8 cellular contexts compared by ENCODE assay signal in the genomic region with DNA sequence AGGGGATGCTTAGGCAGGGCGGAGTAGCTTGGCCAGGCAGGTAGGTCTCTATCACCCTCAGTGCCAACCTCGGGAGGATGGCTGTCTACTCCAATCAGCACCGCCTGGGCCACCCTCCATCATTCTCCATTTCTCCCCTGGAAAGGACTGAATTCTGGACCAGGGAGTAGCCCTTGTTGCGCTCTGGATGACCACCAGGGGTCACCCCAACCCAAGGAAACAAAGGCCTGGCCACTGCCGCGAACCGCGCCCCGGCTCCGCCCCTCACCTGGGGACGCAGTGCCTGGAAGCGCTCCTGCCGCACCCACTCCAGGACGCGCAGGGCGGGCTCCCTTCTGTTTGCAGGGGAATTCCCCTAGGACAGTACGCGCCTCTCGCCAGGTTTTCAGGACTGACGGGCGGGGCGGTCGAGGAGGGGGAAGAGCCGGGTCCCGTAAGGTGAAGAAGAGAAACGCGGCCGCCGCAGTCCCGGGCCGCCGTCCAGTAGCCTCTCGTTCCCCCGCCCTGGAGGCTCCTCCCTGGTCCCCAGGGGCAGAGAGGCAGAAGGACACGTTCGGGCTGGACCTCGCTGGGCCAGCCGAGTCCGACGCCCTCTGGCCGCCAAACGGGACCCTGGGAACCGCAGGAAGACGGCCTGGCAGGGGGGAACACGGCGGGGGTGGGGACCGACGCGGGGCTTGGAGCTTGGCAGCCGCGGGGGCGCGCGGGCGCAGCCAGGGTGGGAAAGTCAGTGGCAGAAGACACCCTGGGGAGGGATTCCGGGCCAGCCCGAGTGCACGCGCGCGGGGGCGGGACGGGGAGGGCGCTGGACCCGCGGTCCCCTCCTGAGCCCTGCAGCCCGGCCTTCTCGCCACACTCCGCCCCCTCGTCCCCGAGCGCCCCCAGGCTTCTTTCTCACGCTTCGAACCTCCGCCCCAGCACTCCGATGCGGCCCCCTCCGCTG. TPM values are rescaled to one million over a fixed set of nuclear protein-coding genes. Genes with fewer than 3 reads are reported as not detected.
DNase-seq lines count a peak whose midpoint lies in the region; ATAC-seq, FAIRE-seq and TF ChIP-seq lines count a peak whose summit lies in the region.

No MANE protein-coding gene starts in this region.

- no peak overlapping the region for H3K9ac ChIP-seq in endothelial cell of umbilical vein (replicated peaks; ENCODE audit: extremely low read depth, insufficient read depth, low read length)

- H4K20me1 ChIP-seq in endothelial cell of umbilical vein (replicated peaks; ENCODE audit: control insufficient read depth, extremely low read depth, insufficient read depth, low read length), result no peaks in the 10 kb centered on the region

- peak; percentile 89 for TF ChIP-seq CTCF in BE2C (IDR thresholded peaks at IDR 0.05; ENCODE audit: low read depth, low read length)
- peak; percentile 66 for TF ChIP-seq CTCF in HL-60 (IDR thresholded peaks at IDR 0.05; ENCODE audit: insufficient read depth, low read length)
- peak; percentile 86 to 90 for TF ChIP-seq CTCF in endothelial cell of umbilical vein (IDR thresholded peaks at IDR 0.05; ENCODE audit: extremely low read depth in 1 of 2, insufficient read depth in 1 of 2, low read depth in 1 of 2, low read length in 2 of 2)

- BruUV-seq in endothelial cell of umbilical vein (replicated peaks; lab: Mats Ljungman, UMichigan), result no TSS peak

- H3K9me1 ChIP-seq in endothelial cell of umbilical vein (replicated peaks; ENCODE audit: control insufficient read depth, extremely low read depth, insufficient read depth, low read length), result no peaks in the 10 kb centered on the region

- peak overlapping the region; percentile 85 for H2AFZ ChIP-seq in endothelial cell of umbilical vein (ENCODE audit: low read depth, low read length)

- peak; percentile 89 for FAIRE-seq in endothelial cell of umbilical vein (lab: Jason Lieb, UNC)

- peak; percentile 81 for ATAC-seq in GM19351 (IDR thresholded peaks at IDR 0.05; ENCODE audit: unreplicated experiment)

- peak overlapping the region; percentile 63 for H3K4me2 ChIP-seq in endothelial cell of umbilical vein (ENCODE audit: insufficient read depth, low read length)

- intact Hi-C loops in endothelial cell of umbilical vein (cut with micrococcal nuclease), result loop anchor here (1.0 kb wide), 5 partner anchors 26 to 343 kb away; no protein-coding TSS in a partner anchor

- H3K4me3 ChIP-seq in BE2C (ENCODE audit: low read depth, low read length), result peak overlapping the region; percentile 62
- H3K4me3 ChIP-seq in HL-60 (replicated peaks; ENCODE audit: insufficient read depth, low read length), result peak overlapping the region; percentile 67
- H3K4me3 ChIP-seq in endothelial cell of umbilical vein (replicated peaks in 1 of 3; ENCODE audit: insufficient read depth in 1 of 3, low read depth in 1 of 3, low read length in 3 of 3), result peak overlapping the region; percentile 19 to 44 (median 43)

- H3K4me1 ChIP-seq in BE2C (no peaks in the 10 kb centered on the region), endothelial cell of umbilical vein (ENCODE audit: control insufficient read depth, extremely low read depth, insufficient read depth, low read length) (no peaks in the 10 kb centered on the region)

- H3K36me3 ChIP-seq in BE2C, result no peaks in the 10 kb centered on the region
- H3K36me3 ChIP-seq in endothelial cell of umbilical vein (ENCODE audit: control insufficient read depth in 2 of 2, extremely low read depth in 1 of 2, insufficient read depth in 2 of 2, low read length in 2 of 2), result no peaks in the 10 kb centered on the region

- dilution Hi-C loops in endothelial cell of umbilical vein (cut with MboI; ENCODE audit: extremely low pct_ligation_motif_present, low sequenced_read_pairs), result no loop called here

- DNase-seq in BE2C, result peak; percentile 86
- peak; percentile 64 to 82 for DNase-seq in HL-60 (ENCODE audit: low read depth in 1 of 2, low spot score in 1 of 2)
- peak; percentile 63 to 70 for DNase-seq in NOMO-1 (lab: John Stamatoyannopoulos, UW; ENCODE audit: unreplicated experiment in 2 of 2)
- peak; percentile 58 for DNase-seq in activated CD8-positive, alpha-beta memory T cell treated with anti-CD3 and anti-CD28 coated beads, Interleukin-2, amount 50 U/mL, for 24 hours (ENCODE audit: extremely low read depth)
- DNase-seq in endothelial cell of umbilical vein (ENCODE audit: low read depth, low spot score), result peak; percentile 59
- DNase-seq in midbrain (lab: John Stamatoyannopoulos, UW), result peak; percentile 76
- peak; percentile 77 for DNase-seq in stimulated activated CD8-positive, alpha-beta memory T cell treated with anti-CD3 and anti-CD28 coated beads, Interleukin-15, amount 100 ng/mL, for 24 hours (ENCODE audit: low read depth)

- peaks cover 38% of the 10 kb centered on the region for H3K27me3 ChIP-seq in BE2C
- peaks cover under 1% of the 10 kb centered on the region for H3K27me3 ChIP-seq in HL-60 (ENCODE audit: insufficient read depth, poor library complexity, severe bottlenecking)
- H3K27me3 ChIP-seq in endothelial cell of umbilical vein (ENCODE audit: control insufficient read depth in 2 of 2, insufficient read depth in 2 of 2, low read length in 2 of 2), result peaks cover 40 to 47% of the 10 kb centered on the region in 2 experiments

- H3K9me3 ChIP-seq in BE2C (no peaks in the 10 kb centered on the region), endothelial cell of umbilical vein (replicated peaks; ENCODE audit: control insufficient read depth, insufficient read depth, low read length) (no peaks in the 10 kb centered on the region)

- no peak for TF ChIP-seq POLR2A in endothelial cell of umbilical vein (IDR thresholded peaks at IDR 0.05; ENCODE audit: low read depth, low read length)

- H3K27ac ChIP-seq in HL-60 (replicated peaks) (no peak overlapping the region), endothelial cell of umbilical vein (ENCODE audit: insufficient read depth, low read depth, low read length) (no peak overlapping the region)

- CTCF ChIA-PET in endothelial cell of umbilical vein (lab: Charles Lee), result interaction anchor here (1.2 to 7.6 kb wide), 5 partner anchors 10 to 338 kb away, joined by 3 to 112 read pairs (median 3); no protein-coding TSS in a partner anchor

- POLR2A ChIA-PET in endothelial cell of umbilical vein (lab: Charles Lee), result no interaction called here

- no peaks in the 10 kb centered on the region for H3K79me2 ChIP-seq in endothelial cell of umbilical vein (ENCODE audit: control insufficient read depth, insufficient read depth, low read length)

TF ChIP-seq in endothelial cell of umbilical vein, 7 proteins besides CTCF, POLR2A, EP300 and RAD21:
- TF ChIP-seq EZH2 (IDR thresholded peaks at IDR 0.05; ENCODE audit: borderline replicate concordance, low read depth, low read length, severe bottlenecking), result peak; percentile 6
- TF ChIP-seq, protein P1, sequence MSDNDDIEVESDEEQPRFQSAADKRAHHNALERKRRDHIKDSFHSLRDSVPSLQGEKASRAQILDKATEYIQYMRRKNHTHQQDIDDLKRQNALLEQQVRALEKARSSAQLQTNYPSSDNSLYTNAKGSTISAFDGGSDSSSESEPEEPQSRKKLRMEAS (IDR thresholded peaks at IDR 0.05; ENCODE audit: insufficient read depth, insufficient read length), result no peak

RNA-seq across cellular contexts. Expression of a gene that starts 7.1 kb away (rescaled TPM):
- 0.29 TPM for polyA plus RNA-seq in BE2C (2012; ENCODE audit: insufficient read depth, insufficient read length, low read depth)
- total RNA-seq in endothelial cell of umbilical vein, result 0.13 and 0.23 TPM in 2 replicates
- polyA plus RNA-seq in endothelial cell of umbilical vein, result 0.05 and 0.06 TPM in 2 replicates
- polyA plus RNA-seq in endothelial cell of umbilical vein (2011; cell fraction: cytosol; rRNA removed), result 0.05 and 0.10 TPM in 2 replicates
- polyA plus RNA-seq in endothelial cell of umbilical vein (2011; cell fraction: nucleus; rRNA removed), result 0.13 and 0.17 TPM in 2 replicates
- polyA plus RNA-seq in endothelial cell of umbilical vein (2012), result 0.35 and 0.53 TPM in 2 replicates
- polyA minus RNA-seq in endothelial cell of umbilical vein, result 0.06 and 0.17 TPM in 2 replicates
- polyA minus RNA-seq in endothelial cell of umbilical vein (2011; cell fraction: cytosol; rRNA and poly(A)+ RNA removed), result not detected
- 0.10 TPM in 1 of 2 replicates, not detected in the other for polyA minus RNA-seq in endothelial cell of umbilical vein (2011; cell fraction: nucleus; rRNA and poly(A)+ RNA removed)

RNA-seq across cellular contexts. Expression of a gene that starts 30.9 kb away (rescaled TPM):
- polyA plus RNA-seq in BE2C (2012; ENCODE audit: insufficient read depth, insufficient read length, low read depth), result 0.08 TPM
- not detected in 2 replicates for total RNA-seq in endothelial cell of umbilical vein
- polyA plus RNA-seq in endothelial cell of umbilical vein, result not detected in 2 replicates
- polyA plus RNA-seq in endothelial cell of umbilical vein (2011; cell fraction: cytosol; rRNA removed), result not detected in 2 replicates
- polyA plus RNA-seq in endothelial cell of umbilical vein (2011; cell fraction: nucleus; rRNA removed), result not detected in 2 replicates
- polyA plus RNA-seq in endothelial cell of umbilical vein (2012), result not detected in 2 replicates
- polyA minus RNA-seq in endothelial cell of umbilical vein, result not detected in 2 replicates
- polyA minus RNA-seq in endothelial cell of umbilical vein (2011; cell fraction: cytosol; rRNA and poly(A)+ RNA removed), result not detected
- not detected in 2 replicates for polyA minus RNA-seq in endothelial cell of umbilical vein (2011; cell fraction: nucleus; rRNA and poly(A)+ RNA removed)

RNA-seq across cellular contexts. Expression of a gene that starts 58.8 kb away (rescaled TPM):
- not detected for polyA plus RNA-seq in BE2C (2012; ENCODE audit: insufficient read depth, insufficient read length, low read depth)
- total RNA-seq in endothelial cell of umbilical vein, result not detected in 2 replicates
- not detected in 2 replicates for polyA plus RNA-seq in endothelial cell of umbilical vein
- not detected in 2 replicates for polyA plus RNA-seq in endothelial cell of umbilical vein (2011; cell fraction: cytosol; rRNA removed)
- polyA plus RNA-seq in endothelial cell of umbilical vein (2011; cell fraction: nucleus; rRNA removed), result not detected in 2 replicates
- polyA plus RNA-seq in endothelial cell of umbilical vein (2012), result not detected in 2 replicates
- polyA minus RNA-seq in endothelial cell of umbilical vein, result not detected in 2 replicates
- not detected for polyA minus RNA-seq in endothelial cell of umbilical vein (2011; cell fraction: cytosol; rRNA and poly(A)+ RNA removed)
- not detected in 2 replicates for polyA minus RNA-seq in endothelial cell of umbilical vein (2011; cell fraction: nucleus; rRNA and poly(A)+ RNA removed)
